ENCODE assay signal across 8 cellular contexts in the genomic region with DNA sequence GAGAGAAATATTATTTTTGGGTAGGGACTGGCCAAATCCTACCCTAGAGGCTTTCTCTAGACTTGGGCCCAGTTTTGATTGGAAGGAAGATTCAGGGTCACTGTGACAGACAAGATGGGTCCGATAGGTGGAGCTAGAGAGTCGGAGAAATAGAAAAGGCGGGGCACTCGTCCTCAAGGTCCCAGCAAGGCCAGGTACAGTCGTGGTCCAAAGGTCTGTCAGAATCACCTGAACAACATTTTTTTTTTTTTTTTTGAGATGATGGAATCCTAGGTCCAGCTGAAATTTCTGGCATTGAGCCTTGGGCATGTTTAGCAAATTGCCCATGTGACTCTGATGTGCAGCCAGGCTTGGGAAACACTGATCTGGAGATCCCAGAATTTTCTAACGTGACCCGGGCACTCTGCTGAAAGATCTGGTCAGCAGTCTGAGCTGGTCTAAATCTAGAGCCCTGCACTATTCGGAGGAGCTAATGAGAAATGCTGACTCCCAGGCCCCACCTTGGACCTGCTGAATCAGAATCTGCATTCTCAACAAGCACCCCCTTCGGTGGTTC. TPM values are rescaled to one million over a fixed set of nuclear protein-coding genes. Genes with fewer than 3 reads are reported as not detected.
DNase-seq lines count a peak whose midpoint lies in the region; ATAC-seq and TF ChIP-seq lines count a peak whose summit lies in the region.

No MANE protein-coding gene starts in this region.

- H2BK120ac ChIP-seq in mesendoderm (ENCODE audit: low read depth, low read length) = no peak overlapping the region

- no peak overlapping the region for H4K8ac ChIP-seq in mesendoderm (ENCODE audit: low read depth, low read length)

- peak; percentile 68 for DNase-seq in GM19240 (ENCODE audit: insufficient read length, low spot score)
- peak; percentile 87 for DNase-seq in NCI-H510A treated with DMSO at 0.1 percent for 48 hours (lab: John Stamatoyannopoulos, UW)
- DNase-seq in activated CD4-positive, alpha-beta T cell treated with anti-CD3 and anti-CD28 coated beads for 4 hours = peak; percentile 60 to 76
- no peak for DNase-seq in coronary artery (ENCODE audit: low spot score)
- DNase-seq in mesendoderm = peak; percentile 81
- peak; percentile 31 for DNase-seq in stimulated activated CD8-positive, alpha-beta memory T cell treated with anti-CD3 and anti-CD28 coated beads, Interleukin-7, amount 100 ng/mL, for 24 hours (ENCODE audit: low read depth)

- no peak overlapping the region for H3K9ac ChIP-seq in mesendoderm (ENCODE audit: low read length)

- H3K4me2 ChIP-seq in mesendoderm (ENCODE audit: low read length) = no peak overlapping the region

- ATAC-seq in HG03342 (IDR thresholded peaks at IDR 0.05; ENCODE audit: unreplicated experiment) = peak; percentile 76

- no peak overlapping the region for H3K23ac ChIP-seq in mesendoderm (ENCODE audit: low read length)

- H3K18ac ChIP-seq in mesendoderm (ENCODE audit: low read length) = no peak overlapping the region

- H2BK15ac ChIP-seq in mesendoderm (replicated peaks; ENCODE audit: low read depth) = no peak overlapping the region

- H2BK5ac ChIP-seq in mesendoderm (ENCODE audit: low read length) = no peak overlapping the region

- H3K4ac ChIP-seq in mesendoderm (ENCODE audit: low read depth, low read length) = no peak overlapping the region

- no peaks in the 10 kb centered on the region for H3K79me1 ChIP-seq in mesendoderm (ENCODE audit: low read length)

- H3K4me3 ChIP-seq in coronary artery (no peak overlapping the region), mesendoderm (ENCODE audit: low read length) (no peak overlapping the region)

- no peaks in the 10 kb centered on the region for H3K4me1 ChIP-seq in mesendoderm (ENCODE audit: control insufficient read depth, low read depth, low read length)

- H3K79me2 ChIP-seq in mesendoderm (ENCODE audit: control insufficient read depth, insufficient read depth, low read length) = no peaks in the 10 kb centered on the region

- TF ChIP-seq CTCF in C4-2B (conservative IDR thresholded peaks at IDR 0.05) (peak; percentile 89), coronary artery (IDR thresholded peaks at IDR 0.05) (peak; percentile 47)

- no peak overlapping the region for H2AK5ac ChIP-seq in mesendoderm (ENCODE audit: low read length)

- no peak overlapping the region for H3K56ac ChIP-seq in mesendoderm (ENCODE audit: low read length)

- no peak overlapping the region for H4K5ac ChIP-seq in mesendoderm (ENCODE audit: low read length)

- H3K27me3 ChIP-seq in mesendoderm (ENCODE audit: insufficient read depth, low read length, poor library complexity) = no peaks in the 10 kb centered on the region

- H3K27ac ChIP-seq in C4-2B (no peak overlapping the region), coronary artery (no peak overlapping the region), mesendoderm (ENCODE audit: low read depth, low read length) (no peak overlapping the region)

- WGBS in mesendoderm (ENCODE audit: extremely low coverage, insufficient coverage, low lambda C conversion rate) = no CpG with 5 or more reads among the region's 9 CpGs

- H3K36me3 ChIP-seq in mesendoderm (ENCODE audit: control insufficient read depth, insufficient read depth, low read length) = no peaks in the 10 kb centered on the region

RNA-seq across cellular contexts. Expression of a gene that starts 23.0 kb away (rescaled TPM):
- polyA plus RNA-seq in mesendoderm (2013, experiment 1 of 2) = 0.04 TPM
- 0.06 TPM for polyA plus RNA-seq in mesendoderm (2013, experiment 2 of 2)

RNA-seq across cellular contexts. Expression of a gene that starts 53.4 kb away (rescaled TPM):
- polyA plus RNA-seq in mesendoderm (2013, experiment 1 of 2) = 1.9 TPM
- 1.8 TPM for polyA plus RNA-seq in mesendoderm (2013, experiment 2 of 2)
